Comparison of ENCODE assay signal across 24 cellular contexts in the genomic region with DNA sequence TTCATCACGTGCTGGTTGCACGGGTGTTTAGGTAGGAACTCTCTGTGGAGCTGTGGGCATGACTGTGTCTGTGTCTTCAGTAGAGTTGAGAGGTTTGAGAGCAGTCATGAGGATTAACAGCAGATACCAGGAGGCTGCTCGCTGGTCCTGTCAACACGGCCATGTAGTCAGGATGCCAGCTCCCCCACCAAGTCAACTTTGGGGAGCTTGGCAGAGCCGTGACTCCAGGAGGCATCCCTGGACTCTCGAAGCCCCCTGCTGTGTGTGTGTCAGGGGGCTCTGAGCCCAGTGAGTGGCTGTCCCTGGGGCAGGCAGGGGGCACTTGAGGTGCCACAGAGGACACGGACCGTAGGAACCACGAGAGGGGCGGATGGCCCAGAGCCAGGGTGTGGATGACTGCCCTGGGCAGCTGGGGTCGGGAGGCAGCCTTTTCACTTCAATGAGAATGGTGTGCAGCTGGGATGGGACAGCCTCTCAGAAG. TPM values are rescaled to one million over a fixed set of nuclear protein-coding genes. Genes with fewer than 3 reads are reported as not detected.
DNase-seq lines count a peak whose midpoint lies in the region; ATAC-seq and TF ChIP-seq lines count a peak whose summit lies in the region.
"Had no signal": no experiment of that assay in that cellular context is flagged by ENCODE, and none has a peak within 500 bp of the region (broad histone marks: within the 10 kb centered on the region; RNA-seq: fewer than 3 reads in every experiment).

No MANE protein-coding gene starts in this region.

- TF ChIP-seq CTCF in GM20000 (IDR thresholded peaks at IDR 0.05; ENCODE audit: extremely low read depth, missing control alignments) = no peak

- no peaks in the 10 kb centered on the region for H3K9me3 Mint-ChIP-seq in activated T-cell treated with anti-CD3 and anti-CD28 coated beads, Interleukin-2, amount 50 U/mL, for 24 hours
- no peaks in the 10 kb centered on the region for H3K9me3 Mint-ChIP-seq in activated T-cell treated with anti-CD3 and anti-CD28 coated beads, Interleukin-2, amount 50 U/mL, for 4 hours
- no peaks in the 10 kb centered on the region for H3K9me3 Mint-ChIP-seq in CD8-positive, alpha-beta memory T cell
- no peaks in the 10 kb centered on the region for H3K9me3 Mint-ChIP-seq in activated CD8-positive, alpha-beta T cell treated with anti-CD3 and anti-CD28 coated beads, Interleukin-2, amount 10 ng/mL, durations not matched to agents 7 days and 5 days (ENCODE audit: insufficient read depth)
- no peaks in the 10 kb centered on the region for H3K9me3 Mint-ChIP-seq in natural killer cell treated with Interleukin-12 subunit alpha and Interleukin-12 subunit beta and Interleukin-15 and Interleukin-18, amount 100 ng/mL, for 72 hours
- H3K9me3 Mint-ChIP-seq: activated B cell treated with CpG ODN at 0.5 μM for 24 hours, memory B cell, T-cell had no signal

- peak overlapping the region; percentile 37 for H3K27ac Mint-ChIP-seq in activated T-cell treated with anti-CD3 and anti-CD28 coated beads, Interleukin-2, amount 50 U/mL, for 24 hours
- peak overlapping the region in 5 of 8 donors; percentile 10 to 92 (median 66) for H3K27ac Mint-ChIP-seq in CD8-positive, alpha-beta memory T cell
- H3K27ac Mint-ChIP-seq in activated CD8-positive, alpha-beta T cell treated with anti-CD3 and anti-CD28 coated beads, Interleukin-2, amount 10 ng/mL, durations not matched to agents 7 days and 5 days = peak overlapping the region; percentile 20
- H3K27ac Mint-ChIP-seq in natural killer cell treated with Interleukin-12 subunit alpha and Interleukin-12 subunit beta and Interleukin-15 and Interleukin-18, amount 100 ng/mL, for 72 hours = peak overlapping the region; percentile 93 to 99

- H3K27me3 ChIP-seq in CD8-positive, alpha-beta memory T cell (ENCODE audit: insufficient read depth, low read length, poor library complexity, severe bottlenecking) = no peaks in the 10 kb centered on the region
- H3K27me3 ChIP-seq: hepatocyte had no signal

- intact Hi-C loops in sciatic nerve (cut with DNase I) = no loop called here

- H3K27me3 Mint-ChIP-seq in activated T-cell treated with anti-CD3 and anti-CD28 coated beads, Interleukin-2, amount 50 U/mL, for 24 hours = no peaks in the 10 kb centered on the region
- no peaks in the 10 kb centered on the region for H3K27me3 Mint-ChIP-seq in activated T-cell treated with anti-CD3 and anti-CD28 coated beads, Interleukin-2, amount 50 U/mL, for 4 hours (ENCODE audit: low read depth)
- H3K27me3 Mint-ChIP-seq in CD8-positive, alpha-beta memory T cell = no peaks in the 10 kb centered on the region
- H3K27me3 Mint-ChIP-seq in activated CD8-positive, alpha-beta T cell treated with anti-CD3 and anti-CD28 coated beads, Interleukin-2, amount 10 ng/mL, durations not matched to agents 7 days and 5 days (ENCODE audit: low read depth) = peaks cover 7% of the 10 kb centered on the region
- no peaks in the 10 kb centered on the region for H3K27me3 Mint-ChIP-seq in natural killer cell treated with Interleukin-12 subunit alpha and Interleukin-12 subunit beta and Interleukin-15 and Interleukin-18, amount 100 ng/mL, for 72 hours
- H3K27me3 Mint-ChIP-seq: activated B cell treated with CpG ODN at 0.5 μM for 24 hours, memory B cell, T-cell had no signal

- H3K27ac ChIP-seq in CD8-positive, alpha-beta memory T cell (ENCODE audit: low read depth, low read length) = no peak overlapping the region
- H3K27ac ChIP-seq: breast epithelium, hepatocyte, transverse colon had no signal

- peaks cover 59% of the 10 kb centered on the region for H3K4me1 Mint-ChIP-seq in activated T-cell treated with anti-CD3 and anti-CD28 coated beads, Interleukin-2, amount 50 U/mL, for 24 hours (ENCODE audit: low read depth)
- H3K4me1 Mint-ChIP-seq in activated T-cell treated with anti-CD3 and anti-CD28 coated beads, Interleukin-2, amount 50 U/mL, for 4 hours (ENCODE audit: low read depth) = peaks cover 53% of the 10 kb centered on the region
- peaks cover 45 to 76% (median 47%) of the 10 kb centered on the region in 3 donors for H3K4me1 Mint-ChIP-seq in CD8-positive, alpha-beta memory T cell
- peaks cover 64% of the 10 kb centered on the region for H3K4me1 Mint-ChIP-seq in activated CD8-positive, alpha-beta T cell treated with anti-CD3 and anti-CD28 coated beads, Interleukin-2, amount 10 ng/mL, durations not matched to agents 7 days and 5 days (ENCODE audit: low read depth)
- H3K4me1 Mint-ChIP-seq in natural killer cell treated with Interleukin-12 subunit alpha and Interleukin-12 subunit beta and Interleukin-15 and Interleukin-18, amount 100 ng/mL, for 72 hours (ENCODE audit: low read depth in 2 of 2) = peaks cover 44 to 55% of the 10 kb centered on the region in 2 donors

- CTCF ChIA-PET in CD8-positive, alpha-beta memory T cell (lab: Charles Lee) = interaction anchor here (1.4 to 9.1 kb wide), 2 partner anchors 16 to 26 kb away, joined by 6 to 90 read pairs; no protein-coding TSS in a partner anchor
- CTCF ChIA-PET in activated CD8-positive, alpha-beta T cell treated with anti-CD3 and anti-CD28 coated beads, Interleukin-2, amount 10 ng/mL, durations not matched to agents 7 days and 5 days (lab: Charles Lee) = interaction anchor here (1.2 to 8.6 kb wide), 2 partner anchors 13 to 15 kb away, joined by 3 to 97 read pairs; no protein-coding TSS in a partner anchor

- H3K4me3 Mint-ChIP-seq in activated T-cell treated with anti-CD3 and anti-CD28 coated beads, Interleukin-2, amount 50 U/mL, for 24 hours = no peak overlapping the region
- no peak overlapping the region for H3K4me3 Mint-ChIP-seq in activated T-cell treated with anti-CD3 and anti-CD28 coated beads, Interleukin-2, amount 50 U/mL, for 4 hours
- no peak overlapping the region for H3K4me3 Mint-ChIP-seq in CD8-positive, alpha-beta memory T cell
- no peak overlapping the region for H3K4me3 Mint-ChIP-seq in activated CD8-positive, alpha-beta T cell treated with anti-CD3 and anti-CD28 coated beads, Interleukin-2, amount 10 ng/mL, durations not matched to agents 7 days and 5 days
- peak overlapping the region; percentile 12 for H3K4me3 Mint-ChIP-seq in natural killer cell treated with Interleukin-12 subunit alpha and Interleukin-12 subunit beta and Interleukin-15 and Interleukin-18, amount 100 ng/mL, for 72 hours
- H3K4me3 Mint-ChIP-seq: activated B cell treated with CpG ODN at 0.5 μM for 24 hours, T-cell had no signal

- no peak overlapping the region for H3K4me3 ChIP-seq in CD8-positive, alpha-beta memory T cell (ENCODE audit: low read length)
- H3K4me3 ChIP-seq: breast epithelium, GM12878, hepatocyte, transverse colon had no signal

- no peaks in the 10 kb centered on the region for H3K9me3 ChIP-seq in CD8-positive, alpha-beta memory T cell (ENCODE audit: low read length)
- H3K9me3 ChIP-seq: breast epithelium, transverse colon had no signal

- no peaks in the 10 kb centered on the region for H3K36me3 Mint-ChIP-seq in activated T-cell treated with anti-CD3 and anti-CD28 coated beads, Interleukin-2, amount 50 U/mL, for 24 hours (ENCODE audit: low read depth)
- H3K36me3 Mint-ChIP-seq in activated T-cell treated with anti-CD3 and anti-CD28 coated beads, Interleukin-2, amount 50 U/mL, for 4 hours (ENCODE audit: insufficient read depth) = no peaks in the 10 kb centered on the region
- H3K36me3 Mint-ChIP-seq in CD8-positive, alpha-beta memory T cell = no peaks in the 10 kb centered on the region
- no peaks in the 10 kb centered on the region for H3K36me3 Mint-ChIP-seq in activated CD8-positive, alpha-beta T cell treated with anti-CD3 and anti-CD28 coated beads, Interleukin-2, amount 10 ng/mL, durations not matched to agents 7 days and 5 days (ENCODE audit: low read depth)
- H3K36me3 Mint-ChIP-seq in natural killer cell treated with Interleukin-12 subunit alpha and Interleukin-12 subunit beta and Interleukin-15 and Interleukin-18, amount 100 ng/mL, for 72 hours = no peaks in the 10 kb centered on the region
- H3K36me3 Mint-ChIP-seq: memory B cell, T-cell had no signal

- no peak for ATAC-seq in activated T-cell treated with anti-CD3 and anti-CD28 coated beads, Interleukin-2, amount 50 U/mL, for 4 hours
- ATAC-seq in activated CD8-positive, alpha-beta T cell treated with anti-CD3 and anti-CD28 coated beads, Interleukin-2, amount 10 ng/mL, durations not matched to agents 7 days and 5 days = no peak
- no peak for ATAC-seq in natural killer cell treated with Interleukin-12 subunit alpha and Interleukin-12 subunit beta and Interleukin-15 and Interleukin-18, amount 100 ng/mL, for 72 hours
- no peak for ATAC-seq in sciatic nerve
- ATAC-seq: GM12878, T-cell had no signal

- no peak for DNase-seq in activated T-cell treated with anti-CD3 and anti-CD28 coated beads, Interleukin-2, amount 50 U/mL, for 24 hours
- no peak for DNase-seq in activated T-cell treated with anti-CD3 and anti-CD28 coated beads, Interleukin-2, amount 50 U/mL, for 4 hours
- no peak for DNase-seq in CD8-positive, alpha-beta memory T cell
- DNase-seq in activated CD8-positive, alpha-beta T cell treated with anti-CD3 and anti-CD28 coated beads, Interleukin-2, amount 10 ng/mL, durations not matched to agents 7 days and 5 days = no peak
- no peak for DNase-seq in natural killer cell treated with Interleukin-12 subunit alpha and Interleukin-12 subunit beta and Interleukin-15 and Interleukin-18, amount 100 ng/mL, for 72 hours (ENCODE audit: low spot score)
- DNase-seq in COLO668 (lab: John Stamatoyannopoulos, UW; ENCODE audit: unreplicated experiment) (no peak), sciatic nerve (ENCODE audit: low spot score) (no peak), GM20000 (ENCODE audit: low spot score) (no peak)
- DNase-seq: activated B cell treated with CpG ODN at 0.5 μM for 24 hours; activated naive CD4-positive, alpha-beta T cell; activated T-cell treated with anti-CD3 and anti-CD28 coated beads, Interleukin-2, amount 50 U/mL, for 48 hours; Calu3; NCI-H1436; NCI-H2081 treated with DMSO at 0.1 percent for 48 hours; NCI-H345; occipital lobe; RPMI8226; T-cell; transverse colon had no signal

- no peaks in the 10 kb centered on the region for H3K36me3 ChIP-seq in CD8-positive, alpha-beta memory T cell (ENCODE audit: insufficient read depth, low read length)
- H3K36me3 ChIP-seq: breast epithelium, transverse colon had no signal

- POLR2A ChIA-PET in CD8-positive, alpha-beta memory T cell (lab: Charles Lee) = no interaction called here
- POLR2A ChIA-PET in activated CD8-positive, alpha-beta T cell treated with anti-CD3 and anti-CD28 coated beads, Interleukin-2, amount 10 ng/mL, durations not matched to agents 7 days and 5 days (lab: Charles Lee) = interaction anchor here (1.6 to 6.0 kb wide), 2 partner anchors 7 to 14 kb away, joined by 4 to 66 read pairs; partner anchors contain the start of gene GPR132

- H3K4me1 ChIP-seq in CD8-positive, alpha-beta memory T cell (ENCODE audit: insufficient read depth, low read length) = peaks cover 53% of the 10 kb centered on the region
- H3K4me1 ChIP-seq: breast epithelium had no signal

RNA-seq across cellular contexts. Expression of gene GPR132, which starts 7.2 kb away (rescaled TPM):
- 10 to 100 TPM; 14.6 to 18.4 (median 16.8) TPM for total RNA-seq in activated T-cell treated with anti-CD3 and anti-CD28 coated beads, Interleukin-2, amount 50 U/mL, for 4 hours
- total RNA-seq in CD8-positive, alpha-beta memory T cell = 10 to 100 TPM; 51.3 to 52.0 TPM
- polyA plus RNA-seq in CD8-positive, alpha-beta memory T cell = 34.9 TPM
- total RNA-seq in activated CD8-positive, alpha-beta T cell treated with anti-CD3 and anti-CD28 coated beads, Interleukin-2, amount 10 ng/mL, durations not matched to agents 7 days and 5 days = 10 to 100 TPM; 35.7 to 40.4 TPM
- 10 to 100 TPM; 80.9 to 88.3 TPM for total RNA-seq in natural killer cell treated with Interleukin-12 subunit alpha and Interleukin-12 subunit beta and Interleukin-15 and Interleukin-18, amount 100 ng/mL, for 72 hours
- 3.2 TPM for total RNA-seq in sciatic nerve
- total RNA-seq: SK-MEL-5 had no signal

RNA-seq across cellular contexts. Expression of gene CDCA4, which starts 51.5 kb away (rescaled TPM):
- 10 to 100 TPM; 55.1 to 72.2 (median 58.3) TPM for total RNA-seq in activated T-cell treated with anti-CD3 and anti-CD28 coated beads, Interleukin-2, amount 50 U/mL, for 4 hours
- 10 to 100 TPM; 73.0 to 76.7 TPM for total RNA-seq in CD8-positive, alpha-beta memory T cell
- polyA plus RNA-seq in CD8-positive, alpha-beta memory T cell = 23.8 TPM
- 10 to 100 TPM; 59.9 to 62.3 TPM for total RNA-seq in activated CD8-positive, alpha-beta T cell treated with anti-CD3 and anti-CD28 coated beads, Interleukin-2, amount 10 ng/mL, durations not matched to agents 7 days and 5 days
- total RNA-seq in natural killer cell treated with Interleukin-12 subunit alpha and Interleukin-12 subunit beta and Interleukin-15 and Interleukin-18, amount 100 ng/mL, for 72 hours = 10 to 100 TPM; 39.9 to 71.5 TPM
- 5.5 TPM for total RNA-seq in sciatic nerve

Comparison
In these comparisons a context has a peak if more than half of its experiments do, and no peak if none do; other contexts are left out.
1. H3K27ac Mint-ChIP-seq: peak in every context shown above with its lines; median percentile 96 in natural killer cell treated with Interleukin-12 subunit alpha and Interleukin-12 subunit beta and Interleukin-15 and Interleukin-18, amount 100 ng/mL, for 72 hours; 66 in CD8-positive, alpha-beta memory T cell; 37 in activated T-cell treated with anti-CD3 and anti-CD28 coated beads, Interleukin-2, amount 50 U/mL, for 24 hours; 20 in activated CD8-positive, alpha-beta T cell treated with anti-CD3 and anti-CD28 coated beads, Interleukin-2, amount 10 ng/mL, durations not matched to agents 7 days and 5 days.